ENCODE assay signal across 1 cellular context in the genomic region with DNA sequence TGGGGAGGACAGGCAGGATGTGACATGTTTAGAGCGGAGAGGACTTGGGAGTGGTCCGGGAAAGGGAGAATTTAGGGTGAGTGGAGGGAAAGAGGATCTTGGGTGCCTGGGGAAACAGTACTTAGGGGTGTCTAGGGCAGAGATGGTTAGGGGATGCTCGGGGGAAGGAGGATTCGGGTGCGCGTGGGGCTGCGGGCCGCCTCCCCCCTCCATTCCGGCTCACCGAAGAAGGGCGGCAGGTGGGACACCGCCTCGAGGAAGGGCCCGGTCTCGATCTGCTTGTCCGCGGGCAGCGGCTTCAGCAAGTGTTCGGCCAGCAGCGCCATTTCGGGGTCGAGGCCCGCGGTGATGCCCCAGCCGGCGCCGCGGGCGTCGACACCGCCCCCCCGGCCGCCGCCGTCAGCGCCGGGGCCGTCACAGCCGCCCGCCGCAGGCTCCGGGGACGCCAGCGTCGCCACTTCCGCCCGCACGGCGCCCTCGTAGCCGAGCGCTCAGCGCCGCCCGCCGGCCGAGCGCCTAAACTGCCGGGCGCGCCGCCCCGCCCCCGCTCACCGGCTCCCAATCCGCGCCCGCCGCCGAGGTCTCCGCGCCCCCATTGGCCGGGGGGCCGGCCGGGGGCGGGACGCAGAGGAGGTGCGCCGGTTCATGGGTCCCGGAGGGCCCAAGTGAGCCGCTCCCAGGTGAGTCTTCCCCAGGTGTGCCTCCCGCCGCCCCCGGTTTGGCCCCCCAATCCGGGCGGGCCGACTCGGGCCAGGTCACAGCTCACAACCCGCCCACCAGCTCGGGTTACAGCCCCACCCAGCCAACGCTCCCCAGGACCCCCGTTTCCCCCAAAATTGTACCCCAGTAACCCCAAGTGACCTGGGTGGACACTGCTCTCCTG.
TF ChIP-seq lines count a peak whose summit lies in the region.

A gene with protein sequence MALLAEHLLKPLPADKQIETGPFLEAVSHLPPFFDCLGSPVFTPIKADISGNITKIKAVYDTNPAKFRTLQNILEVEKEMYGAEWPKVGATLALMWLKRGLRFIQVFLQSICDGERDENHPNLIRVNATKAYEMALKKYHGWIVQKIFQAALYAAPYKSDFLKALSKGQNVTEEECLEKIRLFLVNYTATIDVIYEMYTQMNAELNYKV (minus strand): TSS at position 493 of the 883 bp plus-strand sequence. CDS start 167 bp downstream, at position 326.

TF ChIP-seq in IMR-90, 13 proteins besides CTCF, POLR2A, EP300 and RAD21:
- TF ChIP-seq SMC3 (IDR thresholded peaks at IDR 0.05; ENCODE audit: low read depth, low read length): peak; percentile 60
- TF ChIP-seq, protein P1, sequence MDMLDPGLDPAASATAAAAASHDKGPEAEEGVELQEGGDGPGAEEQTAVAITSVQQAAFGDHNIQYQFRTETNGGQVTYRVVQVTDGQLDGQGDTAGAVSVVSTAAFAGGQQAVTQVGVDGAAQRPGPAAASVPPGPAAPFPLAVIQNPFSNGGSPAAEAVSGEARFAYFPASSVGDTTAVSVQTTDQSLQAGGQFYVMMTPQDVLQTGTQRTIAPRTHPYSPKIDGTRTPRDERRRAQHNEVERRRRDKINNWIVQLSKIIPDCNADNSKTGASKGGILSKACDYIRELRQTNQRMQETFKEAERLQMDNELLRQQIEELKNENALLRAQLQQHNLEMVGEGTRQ (IDR thresholded peaks at IDR 0.05; ENCODE audit: low read depth, low read length): no peak
- TF ChIP-seq MAZ (IDR thresholded peaks at IDR 0.05; ENCODE audit: borderline replicate concordance, low read depth, low read length): peak; percentile 29; the same call in 1 of the 2 replicates
